In the genomic region with DNA sequence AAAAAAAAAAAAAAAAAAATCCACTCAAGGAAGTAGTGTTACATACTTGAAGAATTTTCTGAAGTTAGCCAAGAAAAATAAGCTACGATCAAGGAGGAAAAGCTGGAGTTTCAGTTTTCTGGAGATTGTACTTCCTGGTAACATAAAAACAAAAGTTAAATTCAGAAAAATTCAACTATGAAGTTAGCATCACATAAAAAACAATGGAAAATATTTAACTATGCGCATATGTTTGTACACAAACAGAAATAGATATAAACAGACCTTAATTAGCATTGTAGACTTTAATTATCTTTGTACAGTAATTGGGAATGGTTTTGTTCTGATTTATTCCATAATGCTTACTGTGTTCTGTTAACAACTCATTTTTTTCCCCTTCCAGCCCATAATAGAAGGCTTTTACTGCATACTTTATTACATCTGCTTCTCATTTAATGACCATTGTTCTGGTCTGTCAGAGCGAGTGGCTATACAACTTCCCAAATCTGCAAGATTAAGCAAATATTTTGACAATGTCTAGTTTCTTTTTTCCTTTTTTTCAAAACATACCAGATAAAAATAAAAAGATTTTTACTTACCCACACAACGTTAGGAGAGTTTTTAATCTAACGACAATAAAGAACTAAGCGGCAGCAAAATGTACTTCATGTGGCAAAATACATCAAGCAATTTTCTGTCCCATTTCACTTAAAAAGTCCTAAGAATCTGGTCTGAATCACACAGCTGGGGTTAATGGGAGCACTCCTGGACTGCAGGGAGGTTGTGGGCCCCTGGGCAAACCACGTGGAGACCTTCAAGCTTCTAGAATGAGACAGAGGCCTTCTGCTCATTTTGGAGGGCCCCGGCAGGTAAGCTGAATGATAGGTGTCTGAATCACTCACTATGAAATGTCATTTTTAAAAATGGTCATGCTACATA, we compare ENCODE assay signal across 14 cellular contexts.
A peak's percentile ranks its signal among the peaks of the same experiment; 100 is the strongest.
DNase-seq lines count a peak whose midpoint lies in the region; TF ChIP-seq lines count a peak whose summit lies in the region.
"Had no signal": no experiment of that assay in that cellular context is flagged by ENCODE, and none has a peak within 500 bp of the region (broad histone marks: within the 10 kb centered on the region; RNA-seq: fewer than 3 reads in every experiment).

No MANE protein-coding gene starts in this region.

- H3K4me1 Mint-ChIP-seq in activated T-helper 2 cell treated with anti-CD3 and anti-CD28 coated beads, Interferon-gamma antibody, Interleukin-2, Interleukin-4, amounts not matched to agents 10 μg/mL and 5 μg/mL and 100 μg/mL, durations not matched to agents 14 hours and 24 hours and 36 hours (ENCODE audit: low read depth), result no peaks in the 10 kb centered on the region

- no peak overlapping the region for H3K27ac Mint-ChIP-seq in activated T-helper 2 cell treated with anti-CD3 and anti-CD28 coated beads, Interferon-gamma antibody, Interleukin-2, Interleukin-4, amounts not matched to agents 10 μg/mL and 5 μg/mL and 100 μg/mL, durations not matched to agents 14 hours and 24 hours and 36 hours

- no peaks in the 10 kb centered on the region for H3K36me3 Mint-ChIP-seq in activated T-helper 2 cell treated with anti-CD3 and anti-CD28 coated beads, Interferon-gamma antibody, Interleukin-2, Interleukin-4, amounts not matched to agents 10 μg/mL and 5 μg/mL and 100 μg/mL, durations not matched to agents 14 hours and 24 hours and 36 hours (ENCODE audit: low read depth)

- DNase-seq in M059J (ENCODE audit: low read depth), result peak; percentile 8
- DNase-seq in fibroblast of gingiva (ENCODE audit: low read depth), result peak; percentile 69
- DNase-seq in transverse colon, result no peak
- DNase-seq in NCI-H510A (lab: John Stamatoyannopoulos, UW), result no peak
- no peak for DNase-seq in NCI-H1694 (lab: John Stamatoyannopoulos, UW)
- DNase-seq in activated T-helper 2 cell treated with anti-CD3 and anti-CD28 coated beads, Interferon-gamma antibody, Interleukin-2, Interleukin-4, amounts not matched to agents 10 μg/mL and 5 μg/mL and 100 μg/mL, durations not matched to agents 14 hours and 24 hours and 36 hours (ENCODE audit: low spot score), result no peak
- DNase-seq: activated T-cell treated with anti-CD3 and anti-CD28 coated beads, Interleukin-2, amount 50 U/mL, for 4 hours; central memory CD4-positive, alpha-beta T cell; DMS53; glutamatergic neuron; midbrain; NCI-H226; WERI-Rb-1 had no signal

- H3K4me3 ChIP-seq in muscle layer of colon (ENCODE audit: low read depth in 1 of 2, low read length in 2 of 2) (no peak overlapping the region), transverse colon (no peak overlapping the region)

- WGBS in transverse colon (ENCODE audit: low coverage in 1 of 2), 2 donors, result 39 to 44% methylated on average over 6 to 8 of the region's 8 CpGs

- intact Hi-C loops in transverse colon (cut with DNase I; ENCODE audit: low total_unique reads), result no loop called here
- intact Hi-C loops in activated T-helper 2 cell treated with anti-CD3 and anti-CD28 coated beads, Interferon-gamma antibody, Interleukin-2, Interleukin-4, amounts not matched to agents 10 μg/mL and 5 μg/mL and 100 μg/mL, durations not matched to agents 14 hours and 24 hours and 36 hours (cut with micrococcal nuclease), result no loop called here

- no peaks in the 10 kb centered on the region for H3K9me3 Mint-ChIP-seq in activated T-helper 2 cell treated with anti-CD3 and anti-CD28 coated beads, Interferon-gamma antibody, Interleukin-2, Interleukin-4, amounts not matched to agents 10 μg/mL and 5 μg/mL and 100 μg/mL, durations not matched to agents 14 hours and 24 hours and 36 hours
- H3K9me3 Mint-ChIP-seq: activated T-cell treated with anti-CD3 and anti-CD28 coated beads, Interleukin-2, amount 50 U/mL, for 4 hours had no signal

- no peak for TF ChIP-seq CTCF in transverse colon (IDR thresholded peaks at IDR 0.05)

- peaks cover 30% of the 10 kb centered on the region for H3K27me3 Mint-ChIP-seq in activated T-helper 2 cell treated with anti-CD3 and anti-CD28 coated beads, Interferon-gamma antibody, Interleukin-2, Interleukin-4, amounts not matched to agents 10 μg/mL and 5 μg/mL and 100 μg/mL, durations not matched to agents 14 hours and 24 hours and 36 hours (ENCODE audit: low read depth)

- no peaks in the 10 kb centered on the region for H3K9me3 ChIP-seq in muscle layer of colon (ENCODE audit: low read length)
- no peaks in the 10 kb centered on the region for H3K9me3 ChIP-seq in transverse colon

- TF ChIP-seq EP300 in transverse colon (IDR thresholded peaks at IDR 0.05; ENCODE audit: low read depth), result no peak

- peak overlapping the region; percentile 49 for H3K27ac ChIP-seq in muscle layer of colon (ENCODE audit: low read depth, low read length)
- H3K27ac ChIP-seq in transverse colon, result peak overlapping the region; percentile 25 to 77 (median 48)
- H3K27ac ChIP-seq: WERI-Rb-1 had no signal

- H3K27me3 ChIP-seq in muscle layer of colon (ENCODE audit: control insufficient read depth in 1 of 2, insufficient read depth in 2 of 2, low read length in 2 of 2), result no peaks in the 10 kb centered on the region
- no peaks in the 10 kb centered on the region for H3K27me3 ChIP-seq in transverse colon

- H3K4me3 Mint-ChIP-seq in activated T-helper 2 cell treated with anti-CD3 and anti-CD28 coated beads, Interferon-gamma antibody, Interleukin-2, Interleukin-4, amounts not matched to agents 10 μg/mL and 5 μg/mL and 100 μg/mL, durations not matched to agents 14 hours and 24 hours and 36 hours (ENCODE audit: low read depth), result no peak overlapping the region
- H3K4me3 Mint-ChIP-seq: activated T-cell treated with anti-CD3 and anti-CD28 coated beads, Interleukin-2, amount 50 U/mL, for 4 hours had no signal

- H3K9ac ChIP-seq in muscle layer of colon (ENCODE audit: low read length), result no peak overlapping the region

- in situ Hi-C loops in transverse colon (cut with MboI; ENCODE audit: low pct_ligation_motif_present in 1 of 4, low pct_unique_long_range_greater_than_20kb in 1 of 4, low sequenced_read_pairs in 3 of 4), result no loop called here

- no peak for TF ChIP-seq POLR2A in transverse colon (IDR thresholded peaks at IDR 0.05)

- no peaks in the 10 kb centered on the region for H3K36me3 ChIP-seq in muscle layer of colon (ENCODE audit: insufficient read depth, low read length)
- H3K36me3 ChIP-seq in transverse colon, result no peaks in the 10 kb centered on the region
- H3K36me3 ChIP-seq: WERI-Rb-1 had no signal

- H3K4me1 ChIP-seq in muscle layer of colon (ENCODE audit: insufficient read depth, low read length) (peaks cover 62% of the 10 kb centered on the region), transverse colon (peaks cover 23 to 48% (median 30%) of the 10 kb centered on the region in 4 donors)

Comparison
In these comparisons a context has a peak if more than half of its experiments do, and no peak if none do; other contexts are left out.
1. DNase-seq: peak in M059J (single experiment) and fibroblast of gingiva (single experiment); none in transverse colon (single experiment), NCI-H510A (single experiment), NCI-H1694 (single experiment) and activated T-helper 2 cell treated with anti-CD3 and anti-CD28 coated beads, Interferon-gamma antibody, Interleukin-2, Interleukin-4, amounts not matched to agents 10 μg/mL and 5 μg/mL and 100 μg/mL, durations not matched to agents 14 hours and 24 hours and 36 hours (single experiment).